Comparison of ENCODE assay signal across 21 cellular contexts in the genomic region with DNA sequence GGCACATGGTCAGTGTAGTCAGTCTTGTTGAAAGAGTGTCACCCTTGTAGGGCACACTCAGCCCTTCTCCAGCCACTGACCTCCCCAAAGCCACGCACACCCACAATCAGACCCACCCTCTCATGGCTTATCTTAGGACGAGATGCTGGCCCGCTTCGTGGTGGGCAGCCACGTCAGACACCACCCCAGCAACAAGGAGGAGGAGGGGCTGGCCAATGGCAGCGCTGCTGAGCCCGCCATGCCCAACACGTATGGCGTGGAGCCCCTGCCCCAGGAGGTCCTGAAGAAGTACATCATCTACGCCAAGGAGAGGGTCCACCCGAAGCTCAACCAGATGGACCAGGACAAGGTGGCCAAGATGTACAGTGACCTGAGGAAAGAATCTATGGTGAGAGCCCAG.
"Had no signal": no experiment of that assay in that cellular context is flagged by ENCODE, and none has a peak within 500 bp of the region (broad histone marks: within the 10 kb centered on the region; RNA-seq: fewer than 3 reads in every experiment).

No MANE protein-coding gene starts in this region.

- ATAC-seq: activated T-helper 17 cell treated with anti-CD3 and anti-CD28 coated beads, Interleukin-2, amount 50 U/mL, for 72 hours had no signal

- H3K9me3 ChIP-seq: adrenal gland had no signal

- H3K4me2 ChIP-seq: PC-9 had no signal

- H3K4me1 Mint-ChIP-seq: activated naive CD4-positive, alpha-beta T cell treated with anti-CD3 and anti-CD28 coated beads, Interleukin-2, amount 50 U/mL, for 24 hours had no signal

- H3K4me3 Mint-ChIP-seq: activated CD4-positive, alpha-beta memory T cell treated with anti-CD3 and anti-CD28 coated beads, Interleukin-2, amount 10 ng/mL, durations not matched to agents 7 days and 5 days; activated CD4-positive, alpha-beta T cell treated with anti-CD3 and anti-CD28 coated beads, Interleukin-2, amount 10 ng/mL, durations not matched to agents 7 days and 5 days; activated naive CD4-positive, alpha-beta T cell treated with anti-CD3 and anti-CD28 coated beads, Interleukin-2, amount 50 U/mL, for 24 hours; activated T-helper 17 cell treated with anti-CD3 and anti-CD28 coated beads, Interleukin-2, amount 50 U/mL, for 72 hours; T-helper 1 cell treated with Interleukin-12 subunit alpha and Interleukin-12 subunit beta and Interleukin-4 antibody, amounts not matched to agents 30 μg/mL and 1 μg/mL, for 36 hours had no signal

- DNase-seq: activated CD4-positive, alpha-beta memory T cell treated with anti-CD3 and anti-CD28 coated beads, Interleukin-2, amount 10 ng/mL, durations not matched to agents 7 days and 5 days; activated CD4-positive, alpha-beta T cell treated with anti-CD3 and anti-CD28 coated beads, Interleukin-2, amount 10 ng/mL, durations not matched to agents 7 days and 5 days; activated CD4-positive, CD25-positive, alpha-beta regulatory T cell; activated gamma-delta T cell; activated T-cell treated with anti-CD3 and anti-CD28 coated beads for 4 hours; activated T-cell treated with anti-CD3 and anti-CD28 coated beads, Interleukin-2, amount 50 U/mL, for 48 hours; adrenal gland; anterior cingulate cortex; Karpas-422; NCI-H1105 treated with DMSO at 0.1 percent for 48 hours; NCI-H1436 treated with DMSO at 0.1 percent for 48 hours; NCI-H187; NCI-H2081; NCI-H446; NCI-H524; PC-9; SHP77 treated with DMSO at 0.1 percent for 48 hours had no signal

- H3K9me3 Mint-ChIP-seq: activated CD4-positive, alpha-beta memory T cell treated with anti-CD3 and anti-CD28 coated beads, Interleukin-2, amount 10 ng/mL, durations not matched to agents 7 days and 5 days; activated CD4-positive, alpha-beta T cell treated with anti-CD3 and anti-CD28 coated beads, Interleukin-2, amount 10 ng/mL, durations not matched to agents 7 days and 5 days; activated naive CD4-positive, alpha-beta T cell treated with anti-CD3 and anti-CD28 coated beads, Interleukin-2, amount 50 U/mL, for 24 hours; activated T-helper 17 cell treated with anti-CD3 and anti-CD28 coated beads, Interleukin-2, amount 50 U/mL, for 72 hours; T-helper 1 cell treated with Interleukin-12 subunit alpha and Interleukin-12 subunit beta and Interleukin-4 antibody, amounts not matched to agents 30 μg/mL and 1 μg/mL, for 36 hours had no signal

- H3K27me3 Mint-ChIP-seq: activated CD4-positive, alpha-beta memory T cell treated with anti-CD3 and anti-CD28 coated beads, Interleukin-2, amount 10 ng/mL, durations not matched to agents 7 days and 5 days; activated CD4-positive, alpha-beta T cell treated with anti-CD3 and anti-CD28 coated beads, Interleukin-2, amount 10 ng/mL, durations not matched to agents 7 days and 5 days; activated naive CD4-positive, alpha-beta T cell treated with anti-CD3 and anti-CD28 coated beads, Interleukin-2, amount 50 U/mL, for 24 hours; activated T-helper 17 cell treated with anti-CD3 and anti-CD28 coated beads, Interleukin-2, amount 50 U/mL, for 72 hours had no signal

- H3K27ac Mint-ChIP-seq: activated CD4-positive, alpha-beta memory T cell treated with anti-CD3 and anti-CD28 coated beads, Interleukin-2, amount 10 ng/mL, durations not matched to agents 7 days and 5 days; activated CD4-positive, alpha-beta T cell treated with anti-CD3 and anti-CD28 coated beads, Interleukin-2, amount 10 ng/mL, durations not matched to agents 7 days and 5 days; activated naive CD4-positive, alpha-beta T cell treated with anti-CD3 and anti-CD28 coated beads, Interleukin-2, amount 50 U/mL, for 24 hours; activated T-helper 17 cell treated with anti-CD3 and anti-CD28 coated beads, Interleukin-2, amount 50 U/mL, for 72 hours; T-helper 1 cell treated with Interleukin-12 subunit alpha and Interleukin-12 subunit beta and Interleukin-4 antibody, amounts not matched to agents 30 μg/mL and 1 μg/mL, for 36 hours had no signal

- H3K27me3 ChIP-seq: adrenal gland had no signal

- H2AFZ ChIP-seq: PC-9 had no signal

- H3K27ac ChIP-seq: adrenal gland, PC-9, VCaP had no signal
